Comparison of ENCODE assay signal across 1 cellular context in genomic region chrX:49250578-49250977, GRCh38.
TF ChIP-seq lines count a peak whose summit lies in the region.

No MANE protein-coding gene starts in this region.

TF ChIP-seq in IMR-90, 13 proteins besides CTCF, POLR2A, EP300 and RAD21:
- TF ChIP-seq MAFK (IDR thresholded peaks at IDR 0.05; ENCODE audit: low read depth, low read length) (no peak), SMC3 (IDR thresholded peaks at IDR 0.05; ENCODE audit: low read depth, low read length) (no peak), MXI1 (IDR thresholded peaks at IDR 0.05; ENCODE audit: borderline replicate concordance, low read depth, low read length) (no peak), BHLHE40 (IDR thresholded peaks at IDR 0.05; ENCODE audit: low read depth, low read length) (no peak), FOS (IDR thresholded peaks at IDR 0.05; ENCODE audit: low read depth, low read length) (no peak), CEBPB (IDR thresholded peaks at IDR 0.05; ENCODE audit: low read depth, low read length) (no peak), CHD1 (IDR thresholded peaks at IDR 0.05; ENCODE audit: low read depth, low read length) (no peak)
